ENCODE assay signal across 11 cellular contexts in the genomic region with DNA sequence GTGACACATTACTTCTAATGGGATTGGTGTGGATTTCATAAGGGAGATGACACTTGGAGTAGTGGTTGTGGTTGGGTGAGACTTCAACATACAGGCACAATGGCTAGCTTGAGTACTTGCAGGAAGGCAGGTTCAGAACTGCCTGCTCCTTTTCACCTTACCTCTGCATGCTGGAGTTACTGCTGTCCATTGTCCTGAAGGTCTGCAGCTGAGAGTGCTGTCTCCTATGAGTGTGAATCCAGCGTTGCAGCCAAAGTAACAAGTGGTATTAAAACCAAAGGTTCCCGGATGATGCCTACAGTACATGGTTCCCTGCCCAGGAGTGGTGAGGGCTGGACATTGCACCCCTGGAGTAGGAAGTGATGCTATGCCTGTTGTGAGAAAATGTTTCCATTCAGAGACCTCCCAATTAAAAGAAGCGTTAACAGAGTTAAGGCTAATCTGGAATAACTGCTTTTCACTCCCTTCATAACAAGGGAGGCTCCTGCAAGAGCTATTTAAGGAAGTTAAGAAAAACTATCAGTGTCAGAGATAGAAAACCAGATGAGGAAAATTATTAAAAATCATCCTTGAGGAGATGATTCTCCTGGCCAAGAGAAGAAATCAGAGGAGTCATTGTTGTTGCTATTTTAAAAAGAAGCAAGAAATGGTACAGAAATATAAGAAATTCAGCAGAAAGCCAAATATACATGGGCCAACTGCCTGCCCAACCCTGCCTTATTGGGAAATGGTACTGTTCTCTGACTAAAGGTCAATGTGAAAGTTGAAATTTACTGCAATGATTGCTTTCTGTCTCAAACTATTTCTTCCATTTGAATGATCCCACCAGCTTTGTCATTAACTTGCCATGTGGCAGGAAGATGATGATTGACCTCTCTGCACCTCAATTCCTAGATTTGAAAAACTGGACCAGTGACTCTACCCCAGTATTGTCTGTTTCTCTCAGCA. TPM values are rescaled to one million over a fixed set of nuclear protein-coding genes. Genes with fewer than 3 reads are reported as not detected.
DNase-seq lines count a peak whose midpoint lies in the region; TF ChIP-seq lines count a peak whose summit lies in the region.
"Had no signal": no experiment of that assay in that cellular context is flagged by ENCODE, and none has a peak within 500 bp of the region (broad histone marks: within the 10 kb centered on the region; RNA-seq: fewer than 3 reads in every experiment).

No MANE protein-coding gene starts in this region.

- H3K4me3 ChIP-seq in breast epithelium, result no peak overlapping the region
- H3K4me3 ChIP-seq in epithelial cell of esophagus (ENCODE audit: low read length), result no peak overlapping the region
- no peak overlapping the region for H3K4me3 ChIP-seq in testis
- H3K4me3 ChIP-seq: heart left ventricle had no signal

- H3K9me3 ChIP-seq in breast epithelium (no peaks in the 10 kb centered on the region), testis (no peaks in the 10 kb centered on the region)
- H3K9me3 ChIP-seq: heart left ventricle had no signal

- intact Hi-C loops in MCF 10A (cut with micrococcal nuclease) (no loop called here), breast epithelium (cut with DNase I; ENCODE audit: low total_unique reads) (no loop called here), testis (cut with DNase I; ENCODE audit: low total_unique reads) (no loop called here)

- no peak overlapping the region for H3K4me3 Mint-ChIP-seq in MCF 10A (ENCODE audit: unreplicated experiment)
- H3K4me3 Mint-ChIP-seq: CD4-positive, alpha-beta memory T cell had no signal

- H3K27ac ChIP-seq in breast epithelium (no peak overlapping the region), testis (no peak overlapping the region)
- H3K27ac ChIP-seq: heart left ventricle had no signal

- peaks cover 73% of the 10 kb centered on the region for H3K27me3 Mint-ChIP-seq in MCF 10A (ENCODE audit: insufficient read depth, unreplicated experiment)
- H3K27me3 Mint-ChIP-seq: CD4-positive, alpha-beta memory T cell had no signal

- H3K27me3 ChIP-seq in breast epithelium (no peaks in the 10 kb centered on the region), testis (no peaks in the 10 kb centered on the region)

- TF ChIP-seq CTCF in MCF 10A (IDR thresholded peaks at IDR 0.05; ENCODE audit: unreplicated experiment) (no peak), breast epithelium (IDR thresholded peaks at IDR 0.05) (no peak), epithelial cell of esophagus (IDR thresholded peaks at IDR 0.05; ENCODE audit: insufficient read depth, low read depth, low read length, missing control alignments) (no peak), testis (IDR thresholded peaks at IDR 0.05) (no peak)

- H3K4me1 ChIP-seq in breast epithelium, result no peaks in the 10 kb centered on the region
- no peaks in the 10 kb centered on the region for H3K4me1 ChIP-seq in testis
- H3K4me1 ChIP-seq: heart left ventricle had no signal

- no peaks in the 10 kb centered on the region for H3K4me1 Mint-ChIP-seq in MCF 10A (ENCODE audit: insufficient read depth, unreplicated experiment)

- no peaks in the 10 kb centered on the region for H3K9me3 Mint-ChIP-seq in MCF 10A (ENCODE audit: unreplicated experiment)

- POLR2A ChIA-PET in MCF 10A (lab: Yijun Ruan, JAX), result interaction anchor here (1.0 kb wide), 1 partner anchor 11 kb away, joined by 3 read pairs; no protein-coding TSS in a partner anchor

- WGBS in testis, 2 donors, result 40 to 53% methylated on average over 3 of the region's 3 CpGs

- DNase-seq in MCF 10A (ENCODE audit: unreplicated experiment), result peak; percentile 60
- no peak for DNase-seq in breast epithelium (ENCODE audit: low spot score in 2 of 2)
- peak; percentile 18 for DNase-seq in RPMI7951 (ENCODE audit: low read depth)
- peak; percentile 77 for DNase-seq in epithelial cell of esophagus (ENCODE audit: low read depth)
- peak; percentile 18 for DNase-seq in testis
- no peak for DNase-seq in NK-92 (lab: John Stamatoyannopoulos, UW; ENCODE audit: unreplicated experiment)
- no peak for DNase-seq in dedifferentiated amniotic fluid mesenchymal stem cell (ENCODE audit: extremely low spot score)
- no peak for DNase-seq in DMS153 (lab: John Stamatoyannopoulos, UW)
- DNase-seq: heart left ventricle, small intestine had no signal

- no TSS peak for BruUV-seq in MCF 10A (replicated peaks; lab: Mats Ljungman, UMichigan)

- H3K36me3 ChIP-seq in breast epithelium, result no peaks in the 10 kb centered on the region
- H3K36me3 ChIP-seq in testis (ENCODE audit: low read depth, missing control alignments), result no peaks in the 10 kb centered on the region
- H3K36me3 ChIP-seq: heart left ventricle had no signal

- H3K36me3 Mint-ChIP-seq in MCF 10A (ENCODE audit: insufficient read depth, unreplicated experiment), result no peaks in the 10 kb centered on the region
- H3K36me3 Mint-ChIP-seq: CD4-positive, alpha-beta memory T cell had no signal

- TF ChIP-seq POLR2A in breast epithelium (IDR thresholded peaks at IDR 0.05) (no peak), testis (IDR thresholded peaks at IDR 0.05) (no peak)

- H3K27ac Mint-ChIP-seq in MCF 10A (ENCODE audit: low read depth, unreplicated experiment), result no peak overlapping the region
- H3K27ac Mint-ChIP-seq: CD4-positive, alpha-beta memory T cell had no signal

- CTCF ChIA-PET in MCF 10A (lab: Yijun Ruan, JAX), result interaction anchor here (0.6 to 3.3 kb wide), 12 partner anchors 10 to 213 kb away, joined by 3 to 30 read pairs (median 3); partner anchors contain the start of gene F5

RNA-seq across cellular contexts. Expression of gene F5, which starts 9.8 kb away (rescaled TPM):
- 0.09 TPM in 1 of 2 replicates, not detected in the other for total RNA-seq in MCF 10A (2022)
- 1 to 10 TPM in 2 of 3 donors, under 1 TPM in 1; 0.44 to 7.4 (median 1.3) TPM for total RNA-seq in breast epithelium
- not detected in 2 replicates for total RNA-seq in RPMI7951 (2014; rRNA removed; shearing (Covaris generic))
- 1 to 10 TPM in 1 of 2 donors, under 1 TPM in 1; 0.63 to 2.0 TPM for total RNA-seq in testis
- 5.2 TPM for polyA plus RNA-seq in testis (ENCODE audit: insufficient read depth, low read depth, low replicate concordance)

RNA-seq across cellular contexts. Expression of gene SELP, which starts 33.9 kb away (rescaled TPM):
- not detected in 2 replicates for total RNA-seq in MCF 10A (2022)
- 10 to 100 TPM in 2 of 3 donors, 1 to 10 TPM in 1; 5.4 to 13.1 (median 10.1) TPM for total RNA-seq in breast epithelium
- total RNA-seq in RPMI7951 (2014; rRNA removed; shearing (Covaris generic)), result not detected in 2 replicates
- 1 to 10 TPM; 1.7 to 3.1 TPM for total RNA-seq in testis
- 6.4 TPM for polyA plus RNA-seq in testis (ENCODE audit: insufficient read depth, low read depth, low replicate concordance)

Comparison
In these comparisons a context has a peak if more than half of its experiments do, and no peak if none do; other contexts are left out.
1. DNase-seq: peak in MCF 10A (single experiment), RPMI7951 (single experiment), epithelial cell of esophagus (single experiment) and testis (single experiment); none in breast epithelium (0 of 2), NK-92 (single experiment), dedifferentiated amniotic fluid mesenchymal stem cell (single experiment) and DMS153 (single experiment).